ENCODE assay signal across 10 cellular contexts in genomic region chr11:33920838-33921613, GRCh38. TPM values are rescaled to one million over a fixed set of nuclear protein-coding genes. Genes with fewer than 3 reads are reported as not detected.
DNase-seq lines count a peak whose midpoint lies in the region; ATAC-seq and TF ChIP-seq lines count a peak whose summit lies in the region.
"Had no signal": no experiment of that assay in that cellular context is flagged by ENCODE, and none has a peak within 500 bp of the region (broad histone marks: within the 10 kb centered on the region; RNA-seq: fewer than 3 reads in every experiment).

No MANE protein-coding gene starts in this region.

- ATAC-seq in HG02678 (IDR thresholded peaks at IDR 0.05; ENCODE audit: unreplicated experiment), result peak; percentile 97
- ATAC-seq in stimulated activated memory B cell treated with anti-CD40 and anti-IgM and Interleukin-4, amounts not matched to agents 10 μg/mL and 1 μg/mL and 100 μg/mL, for 72 hours, result peak; percentile 99

- H3K27ac Mint-ChIP-seq in activated T-cell treated with anti-CD3 and anti-CD28 coated beads, Interleukin-2, amount 50 U/mL, for 24 hours, result no peak overlapping the region
- H3K27ac Mint-ChIP-seq in stimulated activated memory B cell treated with anti-CD40 and anti-IgM and Interleukin-4, amounts not matched to agents 10 μg/mL and 1 μg/mL and 100 μg/mL, for 72 hours, result peak overlapping the region; percentile 68
- no peak overlapping the region for H3K27ac Mint-ChIP-seq in progenitor cell of endocrine pancreas

- peaks cover 73% of the 10 kb centered on the region for H3K27me3 Mint-ChIP-seq in activated T-cell treated with anti-CD3 and anti-CD28 coated beads, Interleukin-2, amount 50 U/mL, for 24 hours
- peaks cover 29% of the 10 kb centered on the region for H3K27me3 Mint-ChIP-seq in stimulated activated memory B cell treated with anti-CD40 and anti-IgM and Interleukin-4, amounts not matched to agents 10 μg/mL and 1 μg/mL and 100 μg/mL, for 72 hours
- H3K27me3 Mint-ChIP-seq in progenitor cell of endocrine pancreas, result peaks cover 4% of the 10 kb centered on the region

- H3K4me1 Mint-ChIP-seq in activated T-cell treated with anti-CD3 and anti-CD28 coated beads, Interleukin-2, amount 50 U/mL, for 24 hours (ENCODE audit: low read depth), result peaks cover 13% of the 10 kb centered on the region
- peaks cover 25% of the 10 kb centered on the region for H3K4me1 Mint-ChIP-seq in stimulated activated memory B cell treated with anti-CD40 and anti-IgM and Interleukin-4, amounts not matched to agents 10 μg/mL and 1 μg/mL and 100 μg/mL, for 72 hours
- no peaks in the 10 kb centered on the region for H3K4me1 Mint-ChIP-seq in progenitor cell of endocrine pancreas (ENCODE audit: low read depth)

- DNase-seq in activated T-cell treated with anti-CD3 and anti-CD28 coated beads for 24 hours (ENCODE audit: low read depth) (peak; percentile 9), MV-4-11 (lab: John Stamatoyannopoulos, UW) (peak; percentile 94), progenitor cell of endocrine pancreas (ENCODE audit: low spot score, unreplicated experiment) (no peak)
- no peak for DNase-seq in activated T-cell treated with anti-CD3 and anti-CD28 coated beads, Interleukin-2, amount 50 U/mL, for 24 hours
- no peak for DNase-seq in activated CD8-positive, alpha-beta memory T cell treated with anti-CD3 and anti-CD28 coated beads, Interleukin-2, amount 50 U/mL, for 48 hours
- no peak for DNase-seq in NK-92 treated with Interleukin-12 subunit alpha and Interleukin-12 subunit beta, amount 100 ng/mL, for 24 hours (lab: John Stamatoyannopoulos, UW)
- DNase-seq: SJCRH30, spleen had no signal

- H3K9me3 Mint-ChIP-seq in activated T-cell treated with anti-CD3 and anti-CD28 coated beads, Interleukin-2, amount 50 U/mL, for 24 hours, result no peaks in the 10 kb centered on the region
- peaks cover 2% of the 10 kb centered on the region for H3K9me3 Mint-ChIP-seq in stimulated activated memory B cell treated with anti-CD40 and anti-IgM and Interleukin-4, amounts not matched to agents 10 μg/mL and 1 μg/mL and 100 μg/mL, for 72 hours
- no peaks in the 10 kb centered on the region for H3K9me3 Mint-ChIP-seq in progenitor cell of endocrine pancreas (ENCODE audit: low read depth)

- H3K36me3 Mint-ChIP-seq in activated T-cell treated with anti-CD3 and anti-CD28 coated beads, Interleukin-2, amount 50 U/mL, for 24 hours (ENCODE audit: low read depth), result no peaks in the 10 kb centered on the region
- H3K36me3 Mint-ChIP-seq in stimulated activated memory B cell treated with anti-CD40 and anti-IgM and Interleukin-4, amounts not matched to agents 10 μg/mL and 1 μg/mL and 100 μg/mL, for 72 hours, result no peaks in the 10 kb centered on the region
- no peaks in the 10 kb centered on the region for H3K36me3 Mint-ChIP-seq in progenitor cell of endocrine pancreas (ENCODE audit: insufficient read depth)

- TF ChIP-seq CTCF in progenitor cell of endocrine pancreas (IDR thresholded peaks at IDR 0.05; ENCODE audit: unreplicated experiment), result no peak

- no peak overlapping the region for H3K4me3 Mint-ChIP-seq in activated T-cell treated with anti-CD3 and anti-CD28 coated beads, Interleukin-2, amount 50 U/mL, for 24 hours
- H3K4me3 Mint-ChIP-seq in stimulated activated memory B cell treated with anti-CD40 and anti-IgM and Interleukin-4, amounts not matched to agents 10 μg/mL and 1 μg/mL and 100 μg/mL, for 72 hours, result peak overlapping the region; percentile 30
- no peak overlapping the region for H3K4me3 Mint-ChIP-seq in progenitor cell of endocrine pancreas (ENCODE audit: low read depth)

RNA-seq across cellular contexts. Expression of gene LMO2, which starts 29.1 kb away (rescaled TPM):
- 0.36 and 0.55 TPM in 2 replicates for total RNA-seq in progenitor cell of endocrine pancreas

Comparison
In these comparisons a context has a peak if more than half of its experiments do, and no peak if none do; other contexts are left out.
1. DNase-seq: peak in activated T-cell treated with anti-CD3 and anti-CD28 coated beads for 24 hours (single experiment) and MV-4-11 (single experiment); none in activated T-cell treated with anti-CD3 and anti-CD28 coated beads, Interleukin-2, amount 50 U/mL, for 24 hours (single experiment), activated CD8-positive, alpha-beta memory T cell treated with anti-CD3 and anti-CD28 coated beads, Interleukin-2, amount 50 U/mL, for 48 hours (single experiment), NK-92 treated with Interleukin-12 subunit alpha and Interleukin-12 subunit beta, amount 100 ng/mL, for 24 hours (single experiment) and progenitor cell of endocrine pancreas (single experiment).